In genomic region chr4:11469900-11470708, GRCh38 we compare ENCODE assay signal across 10 cellular contexts. TPM values are rescaled to one million over a fixed set of nuclear protein-coding genes. Genes with fewer than 3 reads are reported as not detected.
DNase-seq lines count a peak whose midpoint lies in the region; ATAC-seq and TF ChIP-seq lines count a peak whose summit lies in the region.
"Had no signal": no experiment of that assay in that cellular context is flagged by ENCODE, and none has a peak within 500 bp of the region (broad histone marks: within the 10 kb centered on the region; RNA-seq: fewer than 3 reads in every experiment).

No MANE protein-coding gene starts in this region.

- H3K36me3 Mint-ChIP-seq in activated B cell treated with CpG ODN at 0.5 μM for 24 hours (ENCODE audit: low read depth) = no peaks in the 10 kb centered on the region

- H3K27me3 ChIP-seq in BLaER1 treated with 17β-estradiol and CSF1 and Interleukin-3, amounts not matched to agents 10 nM and 100 nM = no peaks in the 10 kb centered on the region

- POLR2A ChIA-PET in activated B cell treated with CpG ODN at 0.5 μM for 24 hours (lab: Charles Lee) = interaction anchor here (0.6 to 2.2 kb wide), 8 partner anchors 15 to 727 kb away, joined by 3 to 8 read pairs (median 4); partner anchors contain the start of gene HS3ST1

- ATAC-seq in GM19025 (IDR thresholded peaks at IDR 0.05; ENCODE audit: low read depth, unreplicated experiment) = peak; percentile 65
- ATAC-seq in HG02938 (IDR thresholded peaks at IDR 0.05; ENCODE audit: unreplicated experiment) = peak; percentile 71
- ATAC-seq in activated B cell treated with CpG ODN at 0.5 μM for 24 hours (ENCODE audit: low read depth) = peak; percentile 35
- ATAC-seq: SK-N-SH treated with all-trans-retinoic acid at 6 μM for 48 hours had no signal

- H3K4me2 ChIP-seq in BLaER1 treated with 17β-estradiol and CSF1 and Interleukin-3, amounts not matched to agents 10 nM and 100 nM = peak overlapping the region; percentile 52 to 82 (median 67)

- no peaks in the 10 kb centered on the region for H3K27me3 Mint-ChIP-seq in activated B cell treated with CpG ODN at 0.5 μM for 24 hours

- H3K4me3 Mint-ChIP-seq in activated B cell treated with CpG ODN at 0.5 μM for 24 hours = peak overlapping the region; percentile 60

- DNase-seq in activated B cell treated with CpG ODN at 0.5 μM for 24 hours (no peak), NCI-H2029 treated with DMSO at 0.1 percent for 48 hours (lab: John Stamatoyannopoulos, UW) (no peak), occipital lobe (lab: John Stamatoyannopoulos, UW) (no peak), iPS-NIHi7 (ENCODE audit: extremely low spot score) (no peak), NCI-H345 (lab: John Stamatoyannopoulos, UW) (no peak)
- DNase-seq: anterior cingulate cortex had no signal

- H4K20me1 ChIP-seq in BLaER1 treated with 17β-estradiol and CSF1 and Interleukin-3, amounts not matched to agents 10 nM and 100 nM = no peaks in the 10 kb centered on the region

- CTCF ChIA-PET in activated B cell treated with CpG ODN at 0.5 μM for 24 hours (lab: Charles Lee) = interaction anchor here (0.6 to 2.1 kb wide), 2 partner anchors 35 to 1352 kb away, joined by 3 to 7 read pairs; no protein-coding TSS in a partner anchor

- peaks cover 27 to 61% (median 36%) of the 10 kb centered on the region in 10 experiments for H3K4me1 ChIP-seq in BLaER1 treated with 17β-estradiol and CSF1 and Interleukin-3, amounts not matched to agents 10 nM and 100 nM

- H3K27ac ChIP-seq in BLaER1 treated with 17β-estradiol and CSF1 and Interleukin-3, amounts not matched to agents 10 nM and 100 nM = peak overlapping the region in 9 of 11 experiments; percentile 62 to 75 (median 73); a peak in 15 of 22 replicates

- peaks cover 56% of the 10 kb centered on the region for H3K4me1 Mint-ChIP-seq in activated B cell treated with CpG ODN at 0.5 μM for 24 hours

- H3K36me3 ChIP-seq in BLaER1 treated with 17β-estradiol and CSF1 and Interleukin-3, amounts not matched to agents 10 nM and 100 nM = no peaks in the 10 kb centered on the region

- intact Hi-C loops in activated B cell treated with CpG ODN at 0.5 μM for 24 hours (cut with micrococcal nuclease) = loop anchor here (2.0 to 5.0 kb wide), 3 partner anchors 183 to 1013 kb away; partner anchors contain the start of gene ZNF518B

- peak overlapping the region; percentile 96 for H3K27ac Mint-ChIP-seq in activated B cell treated with CpG ODN at 0.5 μM for 24 hours

- no peaks in the 10 kb centered on the region for H3K9me3 ChIP-seq in BLaER1 treated with 17β-estradiol and CSF1 and Interleukin-3, amounts not matched to agents 10 nM and 100 nM (replicated peaks in 1 of 11)

- no peak overlapping the region for H3K4me3 ChIP-seq in BLaER1 treated with 17β-estradiol and CSF1 and Interleukin-3, amounts not matched to agents 10 nM and 100 nM

- H3K9me3 Mint-ChIP-seq in activated B cell treated with CpG ODN at 0.5 μM for 24 hours = no peaks in the 10 kb centered on the region

- TF ChIP-seq CTCF in activated B cell treated with CpG ODN at 0.5 μM for 24 hours (IDR thresholded peaks at IDR 0.05) = no peak

- peak overlapping the region in 5 of 11 experiments; percentile 3 to 36 (median 13); a peak in 6 of 22 replicates for H3K9ac ChIP-seq in BLaER1 treated with 17β-estradiol and CSF1 and Interleukin-3, amounts not matched to agents 10 nM and 100 nM

RNA-seq across cellular contexts. Expression of gene HS3ST1, which starts 41.4 kb away (rescaled TPM):
- total RNA-seq in activated B cell treated with CpG ODN at 0.5 μM for 24 hours = 0.59 and 2.1 TPM in 2 replicates
- total RNA-seq in occipital lobe = 15.0 TPM
